1 cellular context compared by ENCODE assay signal in genomic region chr6:15961630-15962448, GRCh38.
TF ChIP-seq lines count a peak whose summit lies in the region.

No MANE protein-coding gene starts in this region.

TF ChIP-seq in H1, 55 proteins besides CTCF, POLR2A, EP300 and RAD21 (continued from another document):
- TF ChIP-seq CHD7 (IDR thresholded peaks at IDR 0.05; ENCODE audit: insufficient replicate concordance, low read length): no peak
- no peak for TF ChIP-seq GTF2F1 (IDR thresholded peaks at IDR 0.05; ENCODE audit: borderline replicate concordance, low read depth, low read length)
- no peak for TF ChIP-seq TBP (IDR thresholded peaks at IDR 0.05; ENCODE audit: low read depth, low read length)
- TF ChIP-seq RNF2 (IDR thresholded peaks at IDR 0.05; ENCODE audit: borderline replicate concordance, low read depth, low read length, missing control alignments, poor library complexity, severe bottlenecking): no peak
- no peak for TF ChIP-seq TEAD4 (IDR thresholded peaks at IDR 0.05; ENCODE audit: low read depth, low read length)
- no peak for TF ChIP-seq HDAC6 (IDR thresholded peaks at IDR 0.05; ENCODE audit: low read depth, low read length)
- TF ChIP-seq ASH2L (IDR thresholded peaks at IDR 0.05; ENCODE audit: low read length): no peak
- TF ChIP-seq JUND (IDR thresholded peaks at IDR 0.05; ENCODE audit: low read length): no peak
- no peak for TF ChIP-seq SP2 (IDR thresholded peaks at IDR 0.05; ENCODE audit: low read length)
- TF ChIP-seq SRF (IDR thresholded peaks at IDR 0.05; ENCODE audit: low read depth, low read length): no peak
